Comparison of ENCODE assay signal across 8 cellular contexts in the genomic region with DNA sequence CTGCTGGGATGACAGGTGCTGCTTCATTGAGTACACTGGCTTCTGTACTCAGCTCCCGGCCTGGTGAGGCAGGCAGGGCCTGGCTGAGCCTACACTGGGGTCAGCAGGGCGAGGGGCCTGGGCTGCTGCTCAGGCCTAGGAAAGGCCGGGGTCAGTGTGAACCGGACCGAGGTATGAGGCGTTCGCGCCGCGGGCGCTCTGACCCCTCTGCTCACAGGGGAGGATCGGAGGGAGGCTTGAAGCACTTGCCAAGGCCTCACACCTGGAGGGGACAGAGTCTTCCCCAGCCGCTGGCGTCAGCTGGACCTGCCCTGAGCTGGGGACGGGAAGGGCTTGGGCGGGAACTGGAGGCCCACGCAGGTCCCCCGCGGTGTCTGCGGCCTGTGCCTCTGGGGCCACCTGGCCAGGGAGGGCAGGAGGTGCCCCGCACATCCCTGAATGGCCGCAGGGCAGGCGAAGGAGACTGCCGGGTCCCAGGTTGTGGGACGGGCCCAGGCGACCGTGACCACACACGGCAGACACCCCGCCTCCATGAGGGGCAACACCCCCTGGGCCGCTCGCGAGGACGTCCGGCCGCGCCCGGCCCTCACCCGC. TPM values are rescaled to one million over a fixed set of nuclear protein-coding genes. Genes with fewer than 3 reads are reported as not detected.
DNase-seq lines count a peak whose midpoint lies in the region; ATAC-seq and TF ChIP-seq lines count a peak whose summit lies in the region.

No MANE protein-coding gene starts in this region.

- H3K4me2 ChIP-seq in IMR-90 (ENCODE audit: low read depth, low read length), result peak overlapping the region; percentile 86

- BruUV-seq in IMR-90 (replicated peaks; lab: Mats Ljungman, UMichigan), result no TSS peak

- peaks cover 12% of the 10 kb centered on the region for H3K4me1 ChIP-seq in IMR-90 (ENCODE audit: control insufficient read depth, insufficient read depth, low read length)
- peaks cover 36% of the 10 kb centered on the region for H3K4me1 ChIP-seq in body of pancreas
- H3K4me1 ChIP-seq in transverse colon, result peaks cover 19 to 43% (median 34%) of the 10 kb centered on the region in 4 donors

- peak overlapping the region; percentile 99 for H2AK9ac ChIP-seq in IMR-90 (replicated peaks; ENCODE audit: low read depth, low read length, poor library complexity)

- peak overlapping the region; percentile 100 for H2AFZ ChIP-seq in IMR-90 (replicated peaks; ENCODE audit: low read length, poor library complexity)

- dilution Hi-C loops in IMR-90 (cut with HindIII; ENCODE audit: low sequenced_read_pairs, unreplicated experiment), result no loop called here

- H2BK15ac ChIP-seq in IMR-90 (ENCODE audit: low read depth, low read length), result no peak overlapping the region

- no peak overlapping the region for H2BK120ac ChIP-seq in IMR-90 (ENCODE audit: low read depth, low read length)

- no peak overlapping the region; the same call in 1 of the 2 replicates for H3K23ac ChIP-seq in IMR-90 (ENCODE audit: low read depth, low read length)

- H2BK5ac ChIP-seq in IMR-90 (ENCODE audit: low read depth, low read length, poor library complexity, severe bottlenecking), result peak overlapping the region; percentile 89

- ATAC-seq in GM18505 (IDR thresholded peaks at IDR 0.05; ENCODE audit: unreplicated experiment), result peak; percentile 26
- peak; percentile 9 for ATAC-seq in GM21786 (IDR thresholded peaks at IDR 0.05; ENCODE audit: unreplicated experiment)
- ATAC-seq in IMR-90 (ENCODE audit: low read depth), result peak; percentile 40
- ATAC-seq in body of pancreas, result peak; percentile 1

- H3K18ac ChIP-seq in IMR-90 (ENCODE audit: low read depth, low read length), result no peak overlapping the region

- H3K9ac ChIP-seq in IMR-90 (ENCODE audit: low read depth, low read length), result peak overlapping the region; percentile 85

- H2AK5ac ChIP-seq in IMR-90 (ENCODE audit: low read depth, low read length), result peak overlapping the region; percentile 57

- in situ Hi-C loops in IMR-90 (cut with MboI; ENCODE audit: low sequenced_read_pairs) (loop anchor here (5.0 to 25.0 kb wide), 3 partner anchors 130 to 1010 kb away; no protein-coding TSS in a partner anchor), transverse colon (cut with MboI; ENCODE audit: low pct_ligation_motif_present in 1 of 4, low pct_unique_long_range_greater_than_20kb in 1 of 4, low sequenced_read_pairs in 3 of 4) (loop anchor here (10.0 to 25.0 kb wide), 4 partner anchors 133 to 233 kb away; a partner anchor contains a TSS)

- no peaks in the 10 kb centered on the region for H3K27me3 ChIP-seq in IMR-90 (ENCODE audit: control insufficient read depth, insufficient read depth, low read length)
- H3K27me3 ChIP-seq in body of pancreas, result peaks cover 0 to 2% of the 10 kb centered on the region in 2 donors
- H3K27me3 ChIP-seq in transverse colon, result no peaks in the 10 kb centered on the region

- TF ChIP-seq RAD21 in IMR-90 (IDR thresholded peaks at IDR 0.05; ENCODE audit: low read length), result no peak

- H3K4ac ChIP-seq in IMR-90 (ENCODE audit: low read depth, low read length), result peak overlapping the region; percentile 86

- peak overlapping the region; percentile 84 for H4K91ac ChIP-seq in IMR-90 (ENCODE audit: insufficient read depth, low read depth, low read length)

- H3K14ac ChIP-seq in IMR-90 (replicated peaks; ENCODE audit: low read depth, low read length), result peak overlapping the region; percentile 59

- peaks cover 11 to 34% of the 10 kb centered on the region in 2 experiments for H3K79me1 ChIP-seq in IMR-90 (ENCODE audit: low read depth in 1 of 2, low read length in 2 of 2)

- 15% methylated on average over 20 of the region's 38 CpGs; no CpG with 5 or more reads in 1 of the 2 experiments for WGBS in IMR-90 (ENCODE audit: extremely low coverage in 2 of 2, insufficient read length in 1 of 2), 2 experiments
- WGBS in body of pancreas, 2 donors, result 2% methylated on average over 31 of the region's 38 CpGs; no CpG with 5 or more reads in 1 of the 2 donors
- 12 to 14% methylated on average over 17 to 22 of the region's 38 CpGs for WGBS in lower leg skin, 2 donors
- 10% methylated on average over 20 of the region's 38 CpGs; no CpG with 5 or more reads in 1 of the 2 donors for WGBS in transverse colon (ENCODE audit: low coverage in 1 of 2), 2 donors

- peak overlapping the region; percentile 75 for H4K5ac ChIP-seq in IMR-90 (ENCODE audit: low read depth, low read length)

- H3K4me3 ChIP-seq in IMR-90 (ENCODE audit: insufficient read depth, low read depth, low read length) (peak overlapping the region; percentile 95), body of pancreas (peak overlapping the region; percentile 73 to 77), lower leg skin (ENCODE audit: low read depth, poor library complexity, severe bottlenecking) (peak overlapping the region; percentile 74), transverse colon (peak overlapping the region; percentile 70 to 97 (median 81))

- H4K8ac ChIP-seq in IMR-90 (ENCODE audit: low read depth in 2 of 2, low read length in 2 of 2), result peak overlapping the region; percentile 87

- no peak for TF ChIP-seq POLR2A in GM18505 (IDR thresholded peaks at IDR 0.05; ENCODE audit: borderline replicate concordance, extremely low read depth, insufficient read depth, insufficient read length)
- TF ChIP-seq POLR2A in IMR-90 (IDR thresholded peaks at IDR 0.05; ENCODE audit: low read depth, low read length), result no peak; the same call in 1 of the 2 replicates
- TF ChIP-seq POLR2A in body of pancreas (IDR thresholded peaks at IDR 0.05), result no peak
- no peak for TF ChIP-seq POLR2A in lower leg skin (IDR thresholded peaks at IDR 0.05)
- no peak for TF ChIP-seq POLR2A in transverse colon (IDR thresholded peaks at IDR 0.05)

- DNase-seq in IMR-90 (no peak), body of pancreas (peak in 3 of 4 donors; percentile 22 to 33 (median 31)), lower leg skin (ENCODE audit: low spot score in 2 of 2) (no peak), transverse colon (no peak), DMS79 (lab: John Stamatoyannopoulos, UW) (no peak), SHP77 treated with DMSO at 0.1 percent for 48 hours (lab: John Stamatoyannopoulos, UW) (no peak)

- POLR2A ChIA-PET in IMR-90 (lab: Charles Lee; ENCODE audit: unreplicated experiment), result no interaction called here

- CTCF ChIA-PET in IMR-90 (lab: Yijun Ruan, JAX), result no interaction called here

- peaks cover 16% of the 10 kb centered on the region for H3K36me3 ChIP-seq in IMR-90 (ENCODE audit: control insufficient read depth, insufficient read depth, low read length)
- H3K36me3 ChIP-seq in body of pancreas (replicated peaks in 1 of 2; ENCODE audit: insufficient read depth in 1 of 2, low read depth in 2 of 2), result no peaks in the 10 kb centered on the region
- no peaks in the 10 kb centered on the region for H3K36me3 ChIP-seq in transverse colon

- no peaks in the 10 kb centered on the region for H4K20me1 ChIP-seq in IMR-90 (ENCODE audit: insufficient read depth, low read length)

- intact Hi-C loops in IMR-90 (cut with micrococcal nuclease) (loop anchor here (5.0 to 10.0 kb wide), 3 partner anchors 115 to 903 kb away; a partner anchor contains a TSS), body of pancreas (cut with DNase I) (no loop called here), lower leg skin (cut with DNase I; ENCODE audit: low total_unique reads) (no loop called here), transverse colon (cut with DNase I; ENCODE audit: low total_unique reads) (no loop called here)

- no peak for TF ChIP-seq EP300 in transverse colon (IDR thresholded peaks at IDR 0.05; ENCODE audit: low read depth)

- TF ChIP-seq CTCF in IMR-90 (conservative IDR thresholded peaks at IDR 0.05; ENCODE audit: low read depth, low read length) (no peak), body of pancreas (IDR thresholded peaks at IDR 0.05) (no peak), lower leg skin (IDR thresholded peaks at IDR 0.05) (no peak), transverse colon (IDR thresholded peaks at IDR 0.05) (no peak)

- no peaks in the 10 kb centered on the region for H3K9me3 ChIP-seq in IMR-90 (ENCODE audit: control insufficient read depth, insufficient read depth, low read length)
- no peaks in the 10 kb centered on the region for H3K9me3 ChIP-seq in body of pancreas
- H3K9me3 ChIP-seq in transverse colon, result no peaks in the 10 kb centered on the region

- H2BK20ac ChIP-seq in IMR-90 (ENCODE audit: low read depth, low read length), result no peak overlapping the region

- H3K9me1 ChIP-seq in IMR-90 (ENCODE audit: insufficient read depth, low read length), result no peaks in the 10 kb centered on the region

- peak overlapping the region; percentile 9; the same call in 1 of the 2 replicates for H3K56ac ChIP-seq in IMR-90 (ENCODE audit: extremely low read depth, insufficient read depth, low read length)

- H3K27ac ChIP-seq in IMR-90 (ENCODE audit: insufficient read depth, low read length) (peak overlapping the region; percentile 76), body of pancreas (peak overlapping the region in 3 of 4 donors; percentile 50 to 86 (median 84)), transverse colon (peak overlapping the region; percentile 90 to 95 (median 93))

TF ChIP-seq in IMR-90, 13 proteins besides CTCF, POLR2A, EP300 and RAD21 (continues in another document):
- TF ChIP-seq MAFK (IDR thresholded peaks at IDR 0.05; ENCODE audit: low read depth, low read length), result no peak
- no peak for TF ChIP-seq RCOR1 (IDR thresholded peaks at IDR 0.05; ENCODE audit: insufficient replicate concordance, low read length)
- TF ChIP-seq NFE2L2 (IDR thresholded peaks at IDR 0.05; ENCODE audit: low read depth, low read length), result no peak

RNA-seq across cellular contexts. Expression of a gene that starts 0.5 kb away (rescaled TPM):
- total RNA-seq in IMR-90 (2012; rRNA removed) (18.9 and 19.7 TPM in 2 replicates), body of pancreas (10 to 100 TPM; 18.1 to 26.5 TPM), lower leg skin (10 to 100 TPM; 18.3 to 35.9 (median 27.7) TPM), transverse colon (10 to 100 TPM; 16.9 to 28.8 (median 21.3) TPM)
- 16.9 and 19.4 TPM in 2 replicates for polyA plus RNA-seq in IMR-90 (2012; rRNA removed)
- polyA plus RNA-seq in IMR-90 (2012; cell fraction: cytosol; rRNA removed), result 16.4 and 25.8 TPM in 2 replicates
- 21.3 and 37.5 TPM in 2 replicates for polyA plus RNA-seq in IMR-90 (2012; cell fraction: nucleus; rRNA removed; ENCODE audit: low replicate concordance)

RNA-seq across cellular contexts. Expression of a gene that starts 20.3 kb away (rescaled TPM):
- 47.1 and 51.7 TPM in 2 replicates for total RNA-seq in IMR-90 (2012; rRNA removed)
- polyA plus RNA-seq in IMR-90 (2012; rRNA removed), result 232 and 240 TPM in 2 replicates
- 56.5 and 249 TPM in 2 replicates for polyA plus RNA-seq in IMR-90 (2012; cell fraction: cytosol; rRNA removed)
- 139 and 335 TPM in 2 replicates for polyA plus RNA-seq in IMR-90 (2012; cell fraction: nucleus; rRNA removed; ENCODE audit: low replicate concordance)
- 10 to 100 TPM; 50.3 to 57.7 TPM for total RNA-seq in body of pancreas
- total RNA-seq in lower leg skin, result 100 to 1,000 TPM in 1 of 4 donors, 10 to 100 TPM in 3; 67.4 to 114 (median 70.7) TPM
- total RNA-seq in transverse colon, result 100 to 1,000 TPM in 3 of 4 donors, 10 to 100 TPM in 1; 36.2 to 129 (median 111) TPM

RNA-seq across cellular contexts. Expression of a gene that starts 20.5 kb away (rescaled TPM):
- total RNA-seq in IMR-90 (2012; rRNA removed) (3.0 and 3.6 TPM in 2 replicates), body of pancreas (10 to 100 TPM in 1 of 2 donors, 1 to 10 TPM in 1; 7.0 to 17.8 TPM), lower leg skin (1 to 10 TPM; 5.7 to 9.7 (median 7.1) TPM), transverse colon (10 to 100 TPM in 3 of 4 donors, 1 to 10 TPM in 1; 3.0 to 34.0 (median 12.5) TPM)
- 3.5 and 4.2 TPM in 2 replicates for polyA plus RNA-seq in IMR-90 (2012; rRNA removed)
- 2.4 and 3.1 TPM in 2 replicates for polyA plus RNA-seq in IMR-90 (2012; cell fraction: cytosol; rRNA removed)
- 12.6 and 13.7 TPM in 2 replicates for polyA plus RNA-seq in IMR-90 (2012; cell fraction: nucleus; rRNA removed; ENCODE audit: low replicate concordance)

Comparison
In these comparisons a context has a peak if more than half of its experiments do, and no peak if none do; other contexts are left out.
1. DNase-seq: peak in body of pancreas (3 of 4); none in IMR-90 (single experiment), lower leg skin (0 of 2), transverse colon (single experiment), DMS79 (single experiment) and SHP77 treated with DMSO at 0.1 percent for 48 hours (single experiment).
2. Peak in every context shown above with its lines, with median percentiles within 50 percentile points of each other: ATAC-seq, H3K27ac ChIP-seq and H3K4me3 ChIP-seq.